Comparison of ENCODE assay signal across 8 cellular contexts in genomic region chr11:95231881-95232605, GRCh38. TPM values are rescaled to one million over a fixed set of nuclear protein-coding genes. Genes with fewer than 3 reads are reported as not detected.
DNase-seq lines count a peak whose midpoint lies in the region; ATAC-seq and TF ChIP-seq lines count a peak whose summit lies in the region.

No MANE protein-coding gene starts in this region.

- ATAC-seq in HG02678 (IDR thresholded peaks at IDR 0.05; ENCODE audit: unreplicated experiment), result peak; percentile 26
- peak; percentile 35 for ATAC-seq in mucosa of descending colon

- H3K9me3 ChIP-seq in mucosa of descending colon, result no peaks in the 10 kb centered on the region

- DNase-seq in GM10248 (ENCODE audit: extremely low spot score), result peak; percentile 38
- peak; percentile 79 for DNase-seq in NCI-H526 treated with DMSO at 0.1 percent for 48 hours (lab: John Stamatoyannopoulos, UW)
- DNase-seq in activated T-cell treated with anti-CD3 and anti-CD28 coated beads for 4 hours, result peak; percentile 37
- peak; percentile 82 to 83 for DNase-seq in erythroblast (lab: John Stamatoyannopoulos, UW)
- peak; percentile 65 to 89 (median 72) for DNase-seq in mucosa of descending colon
- peak; percentile 75 for DNase-seq in stimulated activated CD8-positive, alpha-beta memory T cell treated with anti-CD3 and anti-CD28 coated beads, Interleukin-4, amount 100 ng/mL, for 48 hours
- no peak for DNase-seq in NK-92 (lab: John Stamatoyannopoulos, UW; ENCODE audit: unreplicated experiment)

- POLR2A ChIA-PET in GM10248 (lab: Yijun Ruan, JAX), result interaction anchor here (0.8 to 1.7 kb wide), 7 partner anchors 10 to 557 kb away, joined by 3 to 10 read pairs (median 4); partner anchors contain the start of gene FAM76B

- H3K4me3 ChIP-seq in mucosa of descending colon, result no peak overlapping the region

- H3K4me1 ChIP-seq in mucosa of descending colon (ENCODE audit: low read depth), result peaks cover 6% of the 10 kb centered on the region

- no peaks in the 10 kb centered on the region for H3K36me3 ChIP-seq in mucosa of descending colon (ENCODE audit: low read depth)

- intact Hi-C loops in mucosa of descending colon (cut with DNase I, micrococcal nuclease), result no loop called here

- no peak for TF ChIP-seq POLR2A in erythroblast (IDR thresholded peaks at IDR 0.05; ENCODE audit: low read length)

- TF ChIP-seq CTCF in GM10248 (IDR thresholded peaks at IDR 0.05; ENCODE audit: control extremely low read depth, extremely low read depth, low read depth, missing control alignments) (no peak), mucosa of descending colon (IDR thresholded peaks at IDR 0.05) (no peak)

- CTCF ChIA-PET in GM10248 (lab: Yijun Ruan, JAX), result interaction anchor here (1.0 to 4.1 kb wide), 14 partner anchors 9 to 535 kb away, joined by 3 to 19 read pairs (median 4); no protein-coding TSS in a partner anchor

RNA-seq across cellular contexts. Expression of gene SESN3, which starts 1.0 kb away (rescaled TPM):
- 10 to 100 TPM; 13.8 to 26.1 (median 17.5) TPM for total RNA-seq in mucosa of descending colon
